Comparison of ENCODE assay signal across 12 cellular contexts in the genomic region with DNA sequence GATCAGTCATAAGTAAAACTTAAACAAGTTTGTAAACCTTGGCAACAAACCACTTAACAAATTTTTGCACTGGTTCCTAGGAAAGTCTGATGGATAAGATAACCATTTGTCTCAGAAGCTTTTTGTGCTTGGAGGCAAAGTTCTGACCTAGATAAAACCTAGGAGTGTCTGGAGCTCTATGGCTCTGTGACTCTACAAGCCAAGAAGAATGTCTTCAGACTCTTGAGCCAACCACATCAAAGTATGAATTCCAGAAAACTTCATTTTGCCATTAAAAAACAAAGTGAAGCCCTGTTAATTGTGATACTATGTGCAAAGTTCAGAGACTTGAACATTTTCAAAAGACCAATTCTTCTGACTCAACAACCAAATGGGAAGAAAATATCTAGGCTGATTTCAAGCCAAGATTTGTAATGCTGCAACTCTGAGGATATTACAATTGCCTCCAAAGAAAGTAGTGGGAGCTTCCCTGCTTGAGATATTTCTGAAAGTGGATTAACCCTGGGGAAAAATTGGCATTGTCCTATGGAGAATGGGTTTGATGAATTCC.
"Had no signal": no experiment of that assay in that cellular context is flagged by ENCODE, and none has a peak within 500 bp of the region (broad histone marks: within the 10 kb centered on the region; RNA-seq: fewer than 3 reads in every experiment).

No MANE protein-coding gene starts in this region.

- DNase-seq: cortex of kidney; effector memory CD4-positive, alpha-beta T cell; heart right ventricle; hypothalamus; kidney glomerular epithelial cell; naive thymus-derived CD4-positive, alpha-beta T cell; nephron progenitor cell; sigmoid colon; stimulated activated CD4-positive, alpha-beta T cell treated with anti-CD3 and anti-CD28 coated beads, Interleukin-12 subunit alpha, Interleukin-12 subunit beta, amount 100 ng/mL, for 4 hours; stimulated activated naive CD4-positive, alpha-beta T cell; stomach had no signal

- ATAC-seq: esophagus mucosa; heart right ventricle; naive thymus-derived CD4-positive, alpha-beta T cell had no signal
